Comparison of ENCODE assay signal across 11 cellular contexts in genomic region chr3:108416111-108416869, GRCh38.
"Had no signal": no experiment of that assay in that cellular context is flagged by ENCODE, and none has a peak within 500 bp of the region (broad histone marks: within the 10 kb centered on the region; RNA-seq: fewer than 3 reads in every experiment).

No MANE protein-coding gene starts in this region.

- H3K36me3 Mint-ChIP-seq: activated naive CD8-positive, alpha-beta T cell treated with anti-CD3 and anti-CD28 coated beads, Interleukin-2, amount 10 ng/mL, durations not matched to agents 7 days and 5 days had no signal

- H3K27ac Mint-ChIP-seq: activated naive CD8-positive, alpha-beta T cell treated with anti-CD3 and anti-CD28 coated beads, Interleukin-2, amount 10 ng/mL, durations not matched to agents 7 days and 5 days; activated T-helper 1 cell treated with anti-CD3 and anti-CD28 coated beads, Interleukin-12 subunit alpha, Interleukin-12 subunit beta, Interleukin-2, Interleukin-4 antibody, amounts not matched to agents 30 ng/mL and 10 ng/mL and 1 ng/mL, durations not matched to agents 14 hours and 24 hours and 36 hours had no signal

- H3K4me1 Mint-ChIP-seq: activated naive CD8-positive, alpha-beta T cell treated with anti-CD3 and anti-CD28 coated beads, Interleukin-2, amount 10 ng/mL, durations not matched to agents 7 days and 5 days had no signal

- H3K9me3 Mint-ChIP-seq: activated T-helper 1 cell treated with anti-CD3 and anti-CD28 coated beads, Interleukin-12 subunit alpha, Interleukin-12 subunit beta, Interleukin-2, Interleukin-4 antibody, amounts not matched to agents 30 ng/mL and 10 ng/mL and 1 ng/mL, durations not matched to agents 14 hours and 24 hours and 36 hours had no signal

- H3K27me3 ChIP-seq: sigmoid colon had no signal

- DNase-seq: activated CD4-positive, alpha-beta T cell treated with anti-CD3 and anti-CD28 coated beads, Interleukin-2, amount 50 U/mL, for 1 hour; activated naive CD8-positive, alpha-beta T cell treated with anti-CD3 and anti-CD28 coated beads, Interleukin-2, amount 10 ng/mL, durations not matched to agents 7 days and 5 days; cortex of kidney; effector memory CD4-positive, alpha-beta T cell; erythroblast; hippocampal formation; kidney glomerular epithelial cell; sigmoid colon; stimulated activated CD4-positive, alpha-beta T cell treated with anti-CD3 and anti-CD28 coated beads, Interleukin-2, amount 100 ng/mL, for 48 hours; T-helper 9 cell had no signal

- H3K36me3 ChIP-seq: sigmoid colon had no signal

- H3K4me3 ChIP-seq: sigmoid colon had no signal

- H3K27ac ChIP-seq: sigmoid colon had no signal

- H3K4me1 ChIP-seq: sigmoid colon had no signal

- H3K4me3 Mint-ChIP-seq: activated naive CD8-positive, alpha-beta T cell treated with anti-CD3 and anti-CD28 coated beads, Interleukin-2, amount 10 ng/mL, durations not matched to agents 7 days and 5 days; activated T-helper 1 cell treated with anti-CD3 and anti-CD28 coated beads, Interleukin-12 subunit alpha, Interleukin-12 subunit beta, Interleukin-2, Interleukin-4 antibody, amounts not matched to agents 30 ng/mL and 10 ng/mL and 1 ng/mL, durations not matched to agents 14 hours and 24 hours and 36 hours had no signal
